In the genomic region with DNA sequence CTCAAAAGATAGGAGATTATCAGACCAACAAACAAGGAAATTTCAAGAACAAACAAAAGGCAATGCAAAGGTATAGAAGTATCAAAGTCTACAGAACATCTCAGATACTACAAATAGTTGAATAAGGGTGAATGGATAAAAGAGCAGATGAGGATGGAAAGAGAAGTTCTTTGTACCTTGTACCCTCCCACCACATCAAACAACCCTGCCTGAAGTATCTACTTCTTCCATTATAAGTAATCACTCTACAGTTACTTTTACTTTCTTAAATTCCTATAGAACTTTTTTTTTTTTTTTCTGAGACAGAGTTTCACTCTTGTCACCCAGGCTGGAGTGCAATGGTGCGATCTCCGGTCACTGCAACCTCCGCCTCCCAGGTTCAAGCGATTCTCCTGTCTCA, we compare ENCODE assay signal across 26 cellular contexts.
"Had no signal": no experiment of that assay in that cellular context is flagged by ENCODE, and none has a peak within 500 bp of the region (broad histone marks: within the 10 kb centered on the region; RNA-seq: fewer than 3 reads in every experiment).

No MANE protein-coding gene starts in this region.

- H3K4me1 Mint-ChIP-seq: stimulated activated effector memory CD8-positive, alpha-beta T cell treated with anti-CD3 and anti-CD28 coated beads, Interleukin-12 subunit alpha, Interleukin-12 subunit beta, amount 100 ng/mL, for 72 hours had no signal

- H3K4me3 ChIP-seq: esophagus muscularis mucosa, gastroesophageal sphincter, heart right ventricle, left lung, mucosa of descending colon, prostate gland, sigmoid colon, stomach, thyroid gland, vagina had no signal

- H3K27me3 Mint-ChIP-seq: naive B cell; natural killer cell treated with Interleukin-12 subunit alpha and Interleukin-12 subunit beta and Interleukin-15 and Interleukin-18, amount 100 ng/mL, for 72 hours had no signal

- H3K36me3 ChIP-seq: prostate gland, vagina had no signal

- H3K4me1 ChIP-seq: parathyroid adenoma, prostate gland, vagina had no signal

- H3K36me3 Mint-ChIP-seq: natural killer cell treated with Interleukin-12 subunit alpha and Interleukin-12 subunit beta and Interleukin-15 and Interleukin-18, amount 100 ng/mL, for 72 hours had no signal

- H3K9me3 Mint-ChIP-seq: mesothelial cell of epicardium; naive B cell; natural killer cell treated with Interleukin-12 subunit alpha and Interleukin-12 subunit beta and Interleukin-15 and Interleukin-18, amount 100 ng/mL, for 72 hours; neural crest cell; stimulated activated effector memory CD8-positive, alpha-beta T cell treated with anti-CD3 and anti-CD28 coated beads, Interleukin-12 subunit alpha, Interleukin-12 subunit beta, amount 100 ng/mL, for 72 hours had no signal

- H3K27ac Mint-ChIP-seq: mesothelial cell of epicardium; natural killer cell treated with Interleukin-12 subunit alpha and Interleukin-12 subunit beta and Interleukin-15 and Interleukin-18, amount 100 ng/mL, for 72 hours; stimulated activated effector memory CD8-positive, alpha-beta T cell treated with anti-CD3 and anti-CD28 coated beads, Interleukin-12 subunit alpha, Interleukin-12 subunit beta, amount 100 ng/mL, for 72 hours had no signal

- ATAC-seq: gastroesophageal sphincter; left lung; mucosa of descending colon; natural killer cell treated with Interleukin-12 subunit alpha and Interleukin-12 subunit beta and Interleukin-15 and Interleukin-18, amount 100 ng/mL, for 72 hours; right cardiac atrium had no signal

- H3K27me3 ChIP-seq: esophagus muscularis mucosa, foreskin keratinocyte, gastroesophageal sphincter, heart right ventricle, left lung, sigmoid colon, stomach, thyroid gland, vagina had no signal

- H3K9me3 ChIP-seq: esophagus muscularis mucosa, gastroesophageal sphincter, heart right ventricle, left lung, mucosa of descending colon, prostate gland, sigmoid colon, stomach, thyroid gland, vagina had no signal

- DNase-seq: dermis blood vessel endothelial cell; effector memory CD4-positive, alpha-beta T cell; foreskin keratinocyte; heart right ventricle; hippocampal formation; left cardiac atrium; left lung; mucosa of descending colon; naive B cell; right cardiac atrium; sigmoid colon; stimulated activated CD4-positive, alpha-beta T cell treated with anti-CD3 and anti-CD28 coated beads, Interleukin-2, amount 100 ng/mL, for 24 hours; stimulated activated CD4-positive, alpha-beta T cell treated with anti-CD3 and anti-CD28 coated beads, Interleukin-4, amount 100 ng/mL, for 24 hours; stimulated activated naive CD4-positive, alpha-beta T cell treated with Interleukin-2 at 50 U/mL for 16 hours; stomach; thyroid gland; trophoblast cell had no signal

- H3K4me3 Mint-ChIP-seq: mesothelial cell of epicardium; naive B cell; natural killer cell treated with Interleukin-12 subunit alpha and Interleukin-12 subunit beta and Interleukin-15 and Interleukin-18, amount 100 ng/mL, for 72 hours; neural crest cell; stimulated activated effector memory CD8-positive, alpha-beta T cell treated with anti-CD3 and anti-CD28 coated beads, Interleukin-12 subunit alpha, Interleukin-12 subunit beta, amount 100 ng/mL, for 72 hours had no signal

- H3K27ac ChIP-seq: esophagus muscularis mucosa, foreskin keratinocyte, gastroesophageal sphincter, heart right ventricle, left lung, parathyroid adenoma, prostate gland, sigmoid colon, stomach, thyroid gland, vagina had no signal
